ENCODE assay signal across 8 cellular contexts in genomic region chr10:96587255-96588059, GRCh38. TPM values are rescaled to one million over a fixed set of nuclear protein-coding genes. Genes with fewer than 3 reads are reported as not detected.
A peak's percentile ranks its signal among the peaks of the same experiment; 100 is the strongest.
DNase-seq lines count a peak whose midpoint lies in the region; ATAC-seq and TF ChIP-seq lines count a peak whose summit lies in the region.

No MANE protein-coding gene starts in this region.

- intact Hi-C loops in posterior vena cava (cut with DNase I) = loop anchor here (2.0 to 5.0 kb wide), 2 partner anchors 245 to 480 kb away; partner anchors contain the start of gene LCOR (in 1 of the 2)

- ATAC-seq in GM21390 (IDR thresholded peaks at IDR 0.05; ENCODE audit: unreplicated experiment) = peak; percentile 13

- TF ChIP-seq CTCF in AG09309 (IDR thresholded peaks at IDR 0.05; ENCODE audit: control insufficient read depth, insufficient read depth, low read depth, low read length, missing control alignments) = no peak

- DNase-seq in AG09309 (ENCODE audit: low read depth) (peak; percentile 34), NCI-H2227 (lab: John Stamatoyannopoulos, UW; ENCODE audit: unreplicated experiment) (peak; percentile 28), glomerular endothelial cell (ENCODE audit: extremely low read depth, low read depth, low spot score) (peak; percentile 45), posterior vena cava (ENCODE audit: low spot score) (peak; percentile 93), COLO668 (lab: John Stamatoyannopoulos, UW; ENCODE audit: unreplicated experiment) (no peak)
- DNase-seq in activated CD8-positive, alpha-beta memory T cell treated with anti-CD3 and anti-CD28 coated beads, Interleukin-2, amount 50 U/mL, for 4 hours = peak; percentile 62
- DNase-seq in NK-92 treated with Interleukin-12 subunit alpha and Interleukin-12 subunit beta, amount 100 ng/mL, for 24 hours (lab: John Stamatoyannopoulos, UW) = no peak

- H3K4me3 ChIP-seq in AG09309 (ENCODE audit: control insufficient read depth, low read depth, low read length) = peak overlapping the region; percentile 100

RNA-seq across cellular contexts. Expression of gene TM9SF3, which starts 0.6 kb away (rescaled TPM):
- total RNA-seq in glomerular endothelial cell = 62.2 and 70.7 TPM in 2 replicates
- 100 to 1,000 TPM; 122 to 137 TPM for total RNA-seq in posterior vena cava

Comparison
In these comparisons a context has a peak if more than half of its experiments do, and no peak if none do; other contexts are left out.
1. DNase-seq: peak in AG09309 (single experiment), NCI-H2227 (single experiment), activated CD8-positive, alpha-beta memory T cell treated with anti-CD3 and anti-CD28 coated beads, Interleukin-2, amount 50 U/mL, for 4 hours (single experiment), glomerular endothelial cell (single experiment) and posterior vena cava (single experiment); none in NK-92 treated with Interleukin-12 subunit alpha and Interleukin-12 subunit beta, amount 100 ng/mL, for 24 hours (single experiment) and COLO668 (single experiment).